In the genomic region with DNA sequence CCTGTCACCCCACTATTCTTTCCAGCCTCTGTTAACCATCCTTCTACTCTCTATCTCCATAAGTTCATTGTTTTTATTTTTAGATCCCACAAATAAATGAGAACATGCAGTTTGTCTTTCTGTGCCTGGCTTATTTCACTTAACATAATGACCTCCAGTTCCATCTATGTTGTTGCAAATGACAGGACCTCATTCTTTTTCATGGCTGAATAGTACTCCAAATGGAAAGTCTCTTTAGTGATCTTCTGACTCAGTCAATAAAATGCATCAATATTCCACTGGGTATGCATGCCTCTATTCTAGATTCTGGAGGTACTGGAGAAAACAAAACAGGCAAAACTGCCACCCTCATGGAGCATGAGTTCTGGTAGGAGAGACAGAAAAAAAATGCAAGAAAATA, we compare ENCODE assay signal across 16 cellular contexts.
DNase-seq lines count a peak whose midpoint lies in the region; ATAC-seq and TF ChIP-seq lines count a peak whose summit lies in the region.
"Had no signal": no experiment of that assay in that cellular context is flagged by ENCODE, and none has a peak within 500 bp of the region (broad histone marks: within the 10 kb centered on the region; RNA-seq: fewer than 3 reads in every experiment).

No MANE protein-coding gene starts in this region.

- no peaks in the 10 kb centered on the region for H3K9me3 Mint-ChIP-seq in activated naive CD4-positive, alpha-beta T cell treated with anti-CD3 and anti-CD28 coated beads, Interleukin-2, amount 50 U/mL, for 24 hours
- H3K9me3 Mint-ChIP-seq in naive thymus-derived CD4-positive, alpha-beta T cell: peaks cover 0 to 11% (median under 1%) of the 10 kb centered on the region in 11 donors

- H4K20me1 ChIP-seq in PC-3 (ENCODE audit: low read length): no peaks in the 10 kb centered on the region
- H4K20me1 ChIP-seq: BLaER1 had no signal

- no peak for TF ChIP-seq CTCF in HEK293 (tag by site-specific recombination; IDR thresholded peaks at IDR 0.05)
- no peak for TF ChIP-seq CTCF in PC-3 (conservative IDR thresholded peaks at IDR 0.05; ENCODE audit: low read depth, low read length)

- no peak overlapping the region for H3K9ac ChIP-seq in PC-3 (ENCODE audit: low read length)
- H3K9ac ChIP-seq: BLaER1 had no signal

- no peak overlapping the region for H3K4me3 Mint-ChIP-seq in activated naive CD4-positive, alpha-beta T cell treated with anti-CD3 and anti-CD28 coated beads, Interleukin-2, amount 50 U/mL, for 24 hours
- H3K4me3 Mint-ChIP-seq in naive thymus-derived CD4-positive, alpha-beta T cell: peak overlapping the region in 3 of 10 donors; percentile 5 to 74 (median 30)
- H3K4me3 Mint-ChIP-seq: CD14-positive monocyte, H9 had no signal

- no peaks in the 10 kb centered on the region for H3K4me1 ChIP-seq in HEK293 (ENCODE audit: control insufficient read depth, insufficient read depth, low read length)
- H3K4me1 ChIP-seq in naive thymus-derived CD4-positive, alpha-beta T cell (ENCODE audit: control insufficient read depth in 2 of 2, insufficient read depth in 2 of 2, low read length in 2 of 2): peaks cover 5 to 8% of the 10 kb centered on the region in 2 donors
- no peaks in the 10 kb centered on the region for H3K4me1 ChIP-seq in PC-3 (ENCODE audit: insufficient read depth, low read length)
- H3K4me1 ChIP-seq: A549, Caco-2 had no signal

- no peak for ATAC-seq in naive thymus-derived CD4-positive, alpha-beta T cell
- ATAC-seq in PC-3 (no peak), HG02610 (IDR thresholded peaks at IDR 0.05; ENCODE audit: unreplicated experiment) (no peak)
- ATAC-seq: A549 had no signal

- H3K4me1 Mint-ChIP-seq in activated naive CD4-positive, alpha-beta T cell treated with anti-CD3 and anti-CD28 coated beads, Interleukin-2, amount 50 U/mL, for 24 hours: peaks cover 29% of the 10 kb centered on the region
- peaks cover 8 to 32% (median 22%) of the 10 kb centered on the region in 7 donors for H3K4me1 Mint-ChIP-seq in naive thymus-derived CD4-positive, alpha-beta T cell
- H3K4me1 Mint-ChIP-seq: H9 had no signal

- H2AFZ ChIP-seq in PC-3 (ENCODE audit: low read length): no peak overlapping the region

- H3K36me3 Mint-ChIP-seq in activated naive CD4-positive, alpha-beta T cell treated with anti-CD3 and anti-CD28 coated beads, Interleukin-2, amount 50 U/mL, for 24 hours: peaks cover 3% of the 10 kb centered on the region
- H3K36me3 Mint-ChIP-seq in naive thymus-derived CD4-positive, alpha-beta T cell: peaks cover 0 to 4% (median under 1%) of the 10 kb centered on the region in 5 donors
- H3K36me3 Mint-ChIP-seq: CD14-positive monocyte had no signal

- H3K9me2 ChIP-seq in PC-3 (replicated peaks; ENCODE audit: low read length): no peaks in the 10 kb centered on the region

- H3K36me3 ChIP-seq in HEK293 (ENCODE audit: control insufficient read depth in 2 of 2, insufficient read depth in 1 of 2, low read length in 2 of 2): no peaks in the 10 kb centered on the region
- H3K36me3 ChIP-seq in naive thymus-derived CD4-positive, alpha-beta T cell (ENCODE audit: control insufficient read depth in 2 of 3, insufficient read depth in 3 of 3, low read length in 3 of 3): no peaks in the 10 kb centered on the region
- no peaks in the 10 kb centered on the region for H3K36me3 ChIP-seq in PC-3 (ENCODE audit: low read depth, low read length)
- H3K36me3 ChIP-seq: BLaER1 had no signal

- H3K9me3 ChIP-seq in HEK293 (ENCODE audit: control insufficient read depth, insufficient read depth, low read depth, low read length) (no peaks in the 10 kb centered on the region), PC-3 (ENCODE audit: low read length) (no peaks in the 10 kb centered on the region)
- H3K9me3 ChIP-seq in naive thymus-derived CD4-positive, alpha-beta T cell (ENCODE audit: control insufficient read depth in 2 of 3, low read length in 3 of 3): no peaks in the 10 kb centered on the region
- H3K9me3 ChIP-seq: A549, Caco-2 had no signal

- intact Hi-C loops in naive thymus-derived CD4-positive, alpha-beta T cell (cut with micrococcal nuclease): loop anchor here (2.0 to 10.0 kb wide), 6 partner anchors 47 to 1783 kb away; partner anchors contain the start of gene RPS15A (in 1 of the 2)
- intact Hi-C loops in PC-3 (cut with micrococcal nuclease): no loop called here

- no peaks in the 10 kb centered on the region for H3K27me3 Mint-ChIP-seq in activated naive CD4-positive, alpha-beta T cell treated with anti-CD3 and anti-CD28 coated beads, Interleukin-2, amount 50 U/mL, for 24 hours
- peaks cover 0 to 10% (median 0%) of the 10 kb centered on the region in 5 donors for H3K27me3 Mint-ChIP-seq in naive thymus-derived CD4-positive, alpha-beta T cell

- peak overlapping the region; percentile 42 for H3K27ac Mint-ChIP-seq in activated naive CD4-positive, alpha-beta T cell treated with anti-CD3 and anti-CD28 coated beads, Interleukin-2, amount 50 U/mL, for 24 hours
- H3K27ac Mint-ChIP-seq in naive thymus-derived CD4-positive, alpha-beta T cell: peak overlapping the region in 6 of 9 donors; percentile 12 to 79 (median 68)
- H3K27ac Mint-ChIP-seq: CD14-positive monocyte, H9 had no signal

- H3F3A ChIP-seq in PC-3 (ENCODE audit: low read length, unreplicated experiment): no peaks in the 10 kb centered on the region

- BruUV-seq in PC-3 (replicated peaks; lab: Mats Ljungman, UMichigan): no TSS peak

- H3K4me3 ChIP-seq in HEK293 (ENCODE audit: low read depth, low read length) (no peak overlapping the region), PC-3 (ENCODE audit: low read length) (no peak overlapping the region)
- no peak overlapping the region for H3K4me3 ChIP-seq in naive thymus-derived CD4-positive, alpha-beta T cell (ENCODE audit: low read length)
- H3K4me3 ChIP-seq: A549, BLaER1 had no signal

- H3K27ac ChIP-seq in HEK293 (ENCODE audit: extremely low read depth, low read depth, low read length) (no peak overlapping the region), PC-3 (ENCODE audit: low read length) (no peak overlapping the region)
- H3K27ac ChIP-seq in naive thymus-derived CD4-positive, alpha-beta T cell (ENCODE audit: low read depth, low read length): no peak overlapping the region
- H3K27ac ChIP-seq: 22Rv1, A549, BLaER1 had no signal

- CTCF ChIA-PET in HEK293 (lab: Yijun Ruan, JAX): interaction anchor here (0.7 kb wide), 1 partner anchor 123 kb away, joined by 5 read pairs; no protein-coding TSS in a partner anchor
- CTCF ChIA-PET in naive thymus-derived CD4-positive, alpha-beta T cell (lab: Charles Lee): interaction anchor here (0.8 kb wide), 1 partner anchor 131 kb away, joined by 3 read pairs; no protein-coding TSS in a partner anchor
- CTCF ChIA-PET in PC-3 (lab: Charles Lee): no interaction called here

- no peaks in the 10 kb centered on the region for H3K79me2 ChIP-seq in PC-3 (ENCODE audit: low read length)

- POLR2A ChIA-PET in HEK293 (lab: Yijun Ruan, JAX) (no interaction called here), PC-3 (lab: Charles Lee; ENCODE audit: unreplicated experiment) (no interaction called here)
- POLR2A ChIA-PET in naive thymus-derived CD4-positive, alpha-beta T cell (lab: Charles Lee): interaction anchor here (0.8 to 1.0 kb wide), 2 partner anchors 15 to 19 kb away, joined by 3 to 4 read pairs; no protein-coding TSS in a partner anchor

- no peak for DNase-seq in activated naive CD4-positive, alpha-beta T cell treated with anti-CD3 and anti-CD28 coated beads, Interleukin-2, amount 50 U/mL, for 16 hours
- DNase-seq in naive thymus-derived CD4-positive, alpha-beta T cell: no peak
- DNase-seq in PC-3: no peak
- DNase-seq in NCI-H510A (lab: John Stamatoyannopoulos, UW): no peak
- DNase-seq: AML-193, Caco-2, H9, IMR-90, KG1 had no signal

- H3K4me2 ChIP-seq in PC-3 (ENCODE audit: low read length): no peak overlapping the region
- H3K4me2 ChIP-seq: A549, BLaER1 had no signal

- H3K27me3 ChIP-seq in naive thymus-derived CD4-positive, alpha-beta T cell (ENCODE audit: control insufficient read depth in 2 of 2, insufficient read depth in 2 of 2, low read length in 2 of 2): no peaks in the 10 kb centered on the region
- no peaks in the 10 kb centered on the region for H3K27me3 ChIP-seq in PC-3 (ENCODE audit: low read length)
- H3K27me3 ChIP-seq: BLaER1 had no signal

TF ChIP-seq in HEK293, 187 proteins besides CTCF, POLR2A, EP300 and RAD21:
- TF ChIP-seq ZNF146 (tag by site-specific recombination; IDR thresholded peaks at IDR 0.05) (peak; percentile 48; the same call in 1 of the 2 replicates), SETDB1 (IDR thresholded peaks at IDR 0.05; ENCODE audit: insufficient read length, low read length) (no peak)
TF ChIP-seq in HEK293: peak in this region for 1.
